1 cellular context compared by ENCODE assay signal in genomic region chr1:16163882-16164820, GRCh38.
TF ChIP-seq lines count a peak whose summit lies in the region.

No MANE protein-coding gene starts in this region.

TF ChIP-seq in WTC11, 78 proteins besides CTCF, POLR2A, EP300 and RAD21 (continued from another document):
- TF ChIP-seq ZNF425 (CRISPR knock-in tag; conservative IDR thresholded peaks at IDR 0.05), result no peak
